1 cellular context compared by ENCODE assay signal in genomic region chr6:4672772-4673171, GRCh38.
TF ChIP-seq lines count a peak whose summit lies in the region.

No MANE protein-coding gene starts in this region.

TF ChIP-seq in IMR-90, 13 proteins besides CTCF, POLR2A, EP300 and RAD21 (continued from another document):
- TF ChIP-seq, protein P1, sequence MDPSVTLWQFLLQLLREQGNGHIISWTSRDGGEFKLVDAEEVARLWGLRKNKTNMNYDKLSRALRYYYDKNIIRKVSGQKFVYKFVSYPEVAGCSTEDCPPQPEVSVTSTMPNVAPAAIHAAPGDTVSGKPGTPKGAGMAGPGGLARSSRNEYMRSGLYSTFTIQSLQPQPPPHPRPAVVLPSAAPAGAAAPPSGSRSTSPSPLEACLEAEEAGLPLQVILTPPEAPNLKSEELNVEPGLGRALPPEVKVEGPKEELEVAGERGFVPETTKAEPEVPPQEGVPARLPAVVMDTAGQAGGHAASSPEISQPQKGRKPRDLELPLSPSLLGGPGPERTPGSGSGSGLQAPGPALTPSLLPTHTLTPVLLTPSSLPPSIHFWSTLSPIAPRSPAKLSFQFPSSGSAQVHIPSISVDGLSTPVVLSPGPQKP (IDR thresholded peaks at IDR 0.05; ENCODE audit: borderline replicate concordance, low read depth, low read length): no peak
- TF ChIP-seq MAZ (IDR thresholded peaks at IDR 0.05; ENCODE audit: borderline replicate concordance, low read depth, low read length) (no peak), BHLHE40 (IDR thresholded peaks at IDR 0.05; ENCODE audit: low read depth, low read length) (no peak), RCOR1 (IDR thresholded peaks at IDR 0.05; ENCODE audit: insufficient replicate concordance, low read length) (no peak), MXI1 (IDR thresholded peaks at IDR 0.05; ENCODE audit: borderline replicate concordance, low read depth, low read length) (no peak), FOS (IDR thresholded peaks at IDR 0.05; ENCODE audit: low read depth, low read length) (no peak), RFX5 (IDR thresholded peaks at IDR 0.05; ENCODE audit: low read depth, low read length) (no peak), CHD1 (IDR thresholded peaks at IDR 0.05; ENCODE audit: low read depth, low read length) (no peak), MAFK (IDR thresholded peaks at IDR 0.05; ENCODE audit: low read depth, low read length) (no peak), CEBPB (IDR thresholded peaks at IDR 0.05; ENCODE audit: low read depth, low read length) (no peak)
- TF ChIP-seq, protein P2, sequence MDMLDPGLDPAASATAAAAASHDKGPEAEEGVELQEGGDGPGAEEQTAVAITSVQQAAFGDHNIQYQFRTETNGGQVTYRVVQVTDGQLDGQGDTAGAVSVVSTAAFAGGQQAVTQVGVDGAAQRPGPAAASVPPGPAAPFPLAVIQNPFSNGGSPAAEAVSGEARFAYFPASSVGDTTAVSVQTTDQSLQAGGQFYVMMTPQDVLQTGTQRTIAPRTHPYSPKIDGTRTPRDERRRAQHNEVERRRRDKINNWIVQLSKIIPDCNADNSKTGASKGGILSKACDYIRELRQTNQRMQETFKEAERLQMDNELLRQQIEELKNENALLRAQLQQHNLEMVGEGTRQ (IDR thresholded peaks at IDR 0.05; ENCODE audit: low read depth, low read length): no peak
